ENCODE assay signal across 9 cellular contexts in genomic region chr14:69712217-69712565, GRCh38. TPM values are rescaled to one million over a fixed set of nuclear protein-coding genes. Genes with fewer than 3 reads are reported as not detected.
DNase-seq lines count a peak whose midpoint lies in the region; ATAC-seq, FAIRE-seq and TF ChIP-seq lines count a peak whose summit lies in the region.
"Had no signal": no experiment of that assay in that cellular context is flagged by ENCODE, and none has a peak within 500 bp of the region (broad histone marks: within the 10 kb centered on the region; RNA-seq: fewer than 3 reads in every experiment).

No MANE protein-coding gene starts in this region.

- FAIRE-seq in HTR-8/SVneo (lab: Jason Lieb, UNC): no peak

- POLR2A ChIA-PET in activated naive CD8-positive, alpha-beta T cell treated with anti-CD3 and anti-CD28 coated beads, Interleukin-2, amount 10 ng/mL, durations not matched to agents 7 days and 5 days (lab: Charles Lee): interaction anchor here (1.5 kb wide), 1 partner anchor 55 kb away, joined by 3 read pairs; the partner anchor contains the start of gene SRSF5

- intact Hi-C loops in natural killer cell (cut with micrococcal nuclease): no loop called here

- H3K27ac Mint-ChIP-seq in activated naive CD8-positive, alpha-beta T cell treated with anti-CD3 and anti-CD28 coated beads, Interleukin-2, amount 10 ng/mL, durations not matched to agents 7 days and 5 days: peak overlapping the region; percentile 94
- no peak overlapping the region for H3K27ac Mint-ChIP-seq in activated naive CD8-positive, alpha-beta T cell treated with anti-CD3 and anti-CD28 coated beads for 36 hours
- peak overlapping the region; percentile 99 to 100 for H3K27ac Mint-ChIP-seq in natural killer cell

- no peak for ATAC-seq in activated naive CD8-positive, alpha-beta T cell treated with anti-CD3 and anti-CD28 coated beads, Interleukin-2, amount 10 ng/mL, durations not matched to agents 7 days and 5 days (ENCODE audit: low read depth)
- ATAC-seq in natural killer cell: no peak
- ATAC-seq in activated T-cell treated with anti-CD3 and anti-CD28 coated beads, Interleukin-2, amount 50 U/mL, for 4 hours: no peak

- TF ChIP-seq CTCF in coronary artery (IDR thresholded peaks at IDR 0.05): no peak
- TF ChIP-seq CTCF in natural killer cell (IDR thresholded peaks at IDR 0.05): no peak
- TF ChIP-seq CTCF in GM20000 (IDR thresholded peaks at IDR 0.05; ENCODE audit: extremely low read depth, missing control alignments): no peak

- no peaks in the 10 kb centered on the region for H3K27me3 Mint-ChIP-seq in activated naive CD8-positive, alpha-beta T cell treated with anti-CD3 and anti-CD28 coated beads, Interleukin-2, amount 10 ng/mL, durations not matched to agents 7 days and 5 days
- no peaks in the 10 kb centered on the region for H3K27me3 Mint-ChIP-seq in activated naive CD8-positive, alpha-beta T cell treated with anti-CD3 and anti-CD28 coated beads for 36 hours
- H3K27me3 Mint-ChIP-seq in natural killer cell (ENCODE audit: low read depth in 2 of 2): no peaks in the 10 kb centered on the region
- H3K27me3 Mint-ChIP-seq in activated T-cell treated with anti-CD3 and anti-CD28 coated beads, Interleukin-2, amount 50 U/mL, for 4 hours (ENCODE audit: low read depth): no peaks in the 10 kb centered on the region

- peak overlapping the region; percentile 24 to 81 for H3K27ac ChIP-seq in coronary artery

- DNase-seq in activated naive CD8-positive, alpha-beta T cell treated with anti-CD3 and anti-CD28 coated beads, Interleukin-2, amount 10 ng/mL, durations not matched to agents 7 days and 5 days: no peak
- DNase-seq in activated naive CD8-positive, alpha-beta T cell treated with anti-CD3 and anti-CD28 coated beads for 36 hours: no peak
- DNase-seq in coronary artery (ENCODE audit: low spot score) (no peak), natural killer cell (no peak), GM20000 (ENCODE audit: low spot score) (no peak), HTR-8/SVneo (ENCODE audit: insufficient read length, low spot score) (no peak)
- no peak for DNase-seq in stimulated activated CD4-positive, alpha-beta T cell treated with anti-CD3 and anti-CD28 coated beads, Interleukin-15, amount 100 ng/mL, for 24 hours
- DNase-seq in activated T-cell treated with anti-CD3 and anti-CD28 coated beads, Interleukin-2, amount 50 U/mL, for 4 hours: no peak

- peaks cover 53% of the 10 kb centered on the region for H3K4me1 Mint-ChIP-seq in activated naive CD8-positive, alpha-beta T cell treated with anti-CD3 and anti-CD28 coated beads, Interleukin-2, amount 10 ng/mL, durations not matched to agents 7 days and 5 days
- H3K4me1 Mint-ChIP-seq in activated naive CD8-positive, alpha-beta T cell treated with anti-CD3 and anti-CD28 coated beads for 36 hours: peaks cover 29% of the 10 kb centered on the region
- peaks cover 52 to 74% of the 10 kb centered on the region in 2 donors for H3K4me1 Mint-ChIP-seq in natural killer cell
- H3K4me1 Mint-ChIP-seq in activated T-cell treated with anti-CD3 and anti-CD28 coated beads, Interleukin-2, amount 50 U/mL, for 4 hours (ENCODE audit: low read depth): peaks cover 56% of the 10 kb centered on the region

- H3K36me3 Mint-ChIP-seq in activated naive CD8-positive, alpha-beta T cell treated with anti-CD3 and anti-CD28 coated beads, Interleukin-2, amount 10 ng/mL, durations not matched to agents 7 days and 5 days: peaks cover 42% of the 10 kb centered on the region
- peaks cover 21% of the 10 kb centered on the region for H3K36me3 Mint-ChIP-seq in activated naive CD8-positive, alpha-beta T cell treated with anti-CD3 and anti-CD28 coated beads for 36 hours
- peaks cover 8% of the 10 kb centered on the region for H3K36me3 Mint-ChIP-seq in natural killer cell
- peaks cover 40% of the 10 kb centered on the region for H3K36me3 Mint-ChIP-seq in activated T-cell treated with anti-CD3 and anti-CD28 coated beads, Interleukin-2, amount 50 U/mL, for 4 hours (ENCODE audit: insufficient read depth)

- H3K4me3 ChIP-seq in coronary artery: peak overlapping the region; percentile 28

- H3K4me3 Mint-ChIP-seq in activated naive CD8-positive, alpha-beta T cell treated with anti-CD3 and anti-CD28 coated beads, Interleukin-2, amount 10 ng/mL, durations not matched to agents 7 days and 5 days: no peak overlapping the region
- H3K4me3 Mint-ChIP-seq in activated naive CD8-positive, alpha-beta T cell treated with anti-CD3 and anti-CD28 coated beads for 36 hours: no peak overlapping the region
- peak overlapping the region; percentile 89 for H3K4me3 Mint-ChIP-seq in natural killer cell
- no peak overlapping the region for H3K4me3 Mint-ChIP-seq in activated T-cell treated with anti-CD3 and anti-CD28 coated beads, Interleukin-2, amount 50 U/mL, for 4 hours

- no peaks in the 10 kb centered on the region for H3K9me3 Mint-ChIP-seq in activated naive CD8-positive, alpha-beta T cell treated with anti-CD3 and anti-CD28 coated beads, Interleukin-2, amount 10 ng/mL, durations not matched to agents 7 days and 5 days
- no peaks in the 10 kb centered on the region for H3K9me3 Mint-ChIP-seq in activated naive CD8-positive, alpha-beta T cell treated with anti-CD3 and anti-CD28 coated beads for 36 hours
- no peaks in the 10 kb centered on the region for H3K9me3 Mint-ChIP-seq in natural killer cell
- no peaks in the 10 kb centered on the region for H3K9me3 Mint-ChIP-seq in activated T-cell treated with anti-CD3 and anti-CD28 coated beads, Interleukin-2, amount 50 U/mL, for 4 hours
- H3K9me3 Mint-ChIP-seq: activated T-helper 2 cell treated with anti-CD3 and anti-CD28 coated beads, Interferon-gamma antibody, Interleukin-2, Interleukin-4, amounts not matched to agents 10 μg/mL and 5 μg/mL and 100 μg/mL, durations not matched to agents 14 hours and 24 hours and 36 hours had no signal

RNA-seq across cellular contexts. Expression of gene SRSF5, which starts 54.8 kb away (rescaled TPM):
- 100 to 1,000 TPM; 565 to 587 TPM for total RNA-seq in activated naive CD8-positive, alpha-beta T cell treated with anti-CD3 and anti-CD28 coated beads, Interleukin-2, amount 10 ng/mL, durations not matched to agents 7 days and 5 days
- total RNA-seq in activated naive CD8-positive, alpha-beta T cell treated with anti-CD3 and anti-CD28 coated beads for 36 hours: 100 to 1,000 TPM; 310 to 318 TPM
- 1,000 to 10,000 TPM; 1,327 to 1,669 (median 1,634) TPM for total RNA-seq in natural killer cell
- total RNA-seq in activated T-cell treated with anti-CD3 and anti-CD28 coated beads, Interleukin-2, amount 50 U/mL, for 4 hours: 100 to 1,000 TPM; 321 to 342 (median 325) TPM
